Comparison of ENCODE assay signal across 17 cellular contexts in genomic region chr13:36551445-36551844, GRCh38.
DNase-seq lines count a peak whose midpoint lies in the region; ATAC-seq and TF ChIP-seq lines count a peak whose summit lies in the region.
"Had no signal": no experiment of that assay in that cellular context is flagged by ENCODE, and none has a peak within 500 bp of the region (broad histone marks: within the 10 kb centered on the region; RNA-seq: fewer than 3 reads in every experiment).

No MANE protein-coding gene starts in this region.

- peak overlapping the region; percentile 23; the same call in 1 of the 2 replicates for H2AFZ ChIP-seq in GM23338

- no peaks in the 10 kb centered on the region for H3K36me3 ChIP-seq in GM23338 (ENCODE audit: insufficient read depth)
- H3K36me3 ChIP-seq in CD8-positive, alpha-beta memory T cell (ENCODE audit: insufficient read depth, low read length) = no peaks in the 10 kb centered on the region

- CTCF ChIA-PET in CD8-positive, alpha-beta memory T cell (lab: Charles Lee) = no interaction called here

- H3K4me3 ChIP-seq in GM23338 = no peak overlapping the region
- no peak overlapping the region for H3K4me3 ChIP-seq in CD8-positive, alpha-beta memory T cell (ENCODE audit: low read length)

- no peak overlapping the region for H3K4me2 ChIP-seq in GM23338

- peaks cover 4% of the 10 kb centered on the region; the same call in 1 of the 2 replicates for H3K9me2 ChIP-seq in GM23338 (ENCODE audit: insufficient read depth)

- H3K27ac ChIP-seq in GM23338 (ENCODE audit: low read depth) = no peak overlapping the region
- no peak overlapping the region for H3K27ac ChIP-seq in CD8-positive, alpha-beta memory T cell (ENCODE audit: low read depth, low read length)
- H3K27ac ChIP-seq: 22Rv1 had no signal

- H3K27ac Mint-ChIP-seq in activated CD4-positive, alpha-beta T cell treated with anti-CD3 and anti-CD28 coated beads, Interleukin-2, amount 10 ng/mL, durations not matched to agents 24 days and 14 days = no peak overlapping the region
- H3K27ac Mint-ChIP-seq in GM23338 = no peak overlapping the region
- H3K27ac Mint-ChIP-seq in glutamatergic neuron (ENCODE audit: unreplicated experiment) = peak overlapping the region; percentile 86
- no peak overlapping the region for H3K27ac Mint-ChIP-seq in CD8-positive, alpha-beta memory T cell
- H3K27ac Mint-ChIP-seq: CD14-positive monocyte; CD4-positive, alpha-beta T cell had no signal

- H3K9me3 ChIP-seq in CD8-positive, alpha-beta memory T cell (ENCODE audit: low read length) = no peaks in the 10 kb centered on the region

- H3K27me3 Mint-ChIP-seq in activated CD4-positive, alpha-beta T cell treated with anti-CD3 and anti-CD28 coated beads, Interleukin-2, amount 10 ng/mL, durations not matched to agents 24 days and 14 days = no peaks in the 10 kb centered on the region
- H3K27me3 Mint-ChIP-seq in GM23338 (ENCODE audit: insufficient read depth, low read depth, poor library complexity) (no peaks in the 10 kb centered on the region), glutamatergic neuron (ENCODE audit: unreplicated experiment) (no peaks in the 10 kb centered on the region)
- no peaks in the 10 kb centered on the region for H3K27me3 Mint-ChIP-seq in CD8-positive, alpha-beta memory T cell
- H3K27me3 Mint-ChIP-seq: CD4-positive, alpha-beta T cell had no signal

- H4K20me1 ChIP-seq in GM23338 (replicated peaks; ENCODE audit: insufficient read depth) = no peaks in the 10 kb centered on the region

- no peaks in the 10 kb centered on the region for H3K4me1 ChIP-seq in GM23338 (ENCODE audit: insufficient read depth)
- no peaks in the 10 kb centered on the region for H3K4me1 ChIP-seq in CD8-positive, alpha-beta memory T cell (ENCODE audit: insufficient read depth, low read length)

- DNase-seq in activated CD4-positive, alpha-beta T cell treated with anti-CD3 and anti-CD28 coated beads, Interleukin-2, amount 10 ng/mL, durations not matched to agents 24 days and 14 days = peak; percentile 16
- no peak for DNase-seq in activated CD4-positive, alpha-beta T cell treated with anti-CD3 and anti-CD28 coated beads, Interleukin-2, amount 50 U/mL, for 1 hour
- DNase-seq in GM23338 (ENCODE audit: low spot score) = no peak
- no peak for DNase-seq in glutamatergic neuron
- DNase-seq in activated T-cell treated with anti-CD3 and anti-CD28 coated beads, Interleukin-2, amount 50 U/mL, for 48 hours = no peak
- no peak for DNase-seq in CD8-positive, alpha-beta memory T cell
- DNase-seq: AML-193; Calu3; CD4-positive, alpha-beta T cell; COR-L47; DMS53; DMS79 treated with DMSO at 0.1 percent for 48 hours; H7; HCEC 1CT had no signal

- H3F3A ChIP-seq in GM23338 (replicated peaks; ENCODE audit: low read depth) = no peaks in the 10 kb centered on the region

- TF ChIP-seq CTCF in GM23338 (conservative IDR thresholded peaks at IDR 0.05; ENCODE audit: low read depth in 2 of 2) (no peak), glutamatergic neuron (IDR thresholded peaks at IDR 0.05; ENCODE audit: partially characterized antibody, unreplicated experiment) (no peak)

- H3K27me3 ChIP-seq in GM23338 (ENCODE audit: insufficient read depth) = no peaks in the 10 kb centered on the region
- no peaks in the 10 kb centered on the region for H3K27me3 ChIP-seq in CD8-positive, alpha-beta memory T cell (ENCODE audit: insufficient read depth, low read length, poor library complexity, severe bottlenecking)

- ATAC-seq in GM23338 = no peak
- ATAC-seq in HG02852 (IDR thresholded peaks at IDR 0.05; ENCODE audit: unreplicated experiment) = no peak

- no peaks in the 10 kb centered on the region for H3K9me3 Mint-ChIP-seq in activated CD4-positive, alpha-beta T cell treated with anti-CD3 and anti-CD28 coated beads, Interleukin-2, amount 10 ng/mL, durations not matched to agents 24 days and 14 days
- H3K9me3 Mint-ChIP-seq in GM23338 (no peaks in the 10 kb centered on the region), glutamatergic neuron (ENCODE audit: unreplicated experiment) (peaks cover 12% of the 10 kb centered on the region)
- no peaks in the 10 kb centered on the region for H3K9me3 Mint-ChIP-seq in CD8-positive, alpha-beta memory T cell
- H3K9me3 Mint-ChIP-seq: CD4-positive, alpha-beta T cell had no signal

- POLR2A ChIA-PET in CD8-positive, alpha-beta memory T cell (lab: Charles Lee) = no interaction called here

- no peak overlapping the region for H3K4me3 Mint-ChIP-seq in activated CD4-positive, alpha-beta T cell treated with anti-CD3 and anti-CD28 coated beads, Interleukin-2, amount 10 ng/mL, durations not matched to agents 24 days and 14 days
- H3K4me3 Mint-ChIP-seq in GM23338 (no peak overlapping the region), glutamatergic neuron (ENCODE audit: unreplicated experiment) (no peak overlapping the region)
- no peak overlapping the region for H3K4me3 Mint-ChIP-seq in CD8-positive, alpha-beta memory T cell
- H3K4me3 Mint-ChIP-seq: CD14-positive monocyte; CD4-positive, alpha-beta T cell had no signal

- H3K36me3 Mint-ChIP-seq in activated CD4-positive, alpha-beta T cell treated with anti-CD3 and anti-CD28 coated beads, Interleukin-2, amount 10 ng/mL, durations not matched to agents 24 days and 14 days (ENCODE audit: low read depth) = no peaks in the 10 kb centered on the region
- no peaks in the 10 kb centered on the region for H3K36me3 Mint-ChIP-seq in GM23338 (ENCODE audit: low read depth)
- H3K36me3 Mint-ChIP-seq in glutamatergic neuron (ENCODE audit: unreplicated experiment) = peaks cover 7% of the 10 kb centered on the region
- H3K36me3 Mint-ChIP-seq in CD8-positive, alpha-beta memory T cell = no peaks in the 10 kb centered on the region
- H3K36me3 Mint-ChIP-seq: CD14-positive monocyte had no signal

- intact Hi-C loops in activated CD4-positive, alpha-beta T cell treated with anti-CD3 and anti-CD28 coated beads, Interleukin-2, amount 10 ng/mL, durations not matched to agents 24 days and 14 days (cut with micrococcal nuclease) = no loop called here

- H3K79me2 ChIP-seq in GM23338 (replicated peaks; ENCODE audit: insufficient read depth) = no peaks in the 10 kb centered on the region

- no peaks in the 10 kb centered on the region for H3K4me1 Mint-ChIP-seq in activated CD4-positive, alpha-beta T cell treated with anti-CD3 and anti-CD28 coated beads, Interleukin-2, amount 10 ng/mL, durations not matched to agents 24 days and 14 days
- H3K4me1 Mint-ChIP-seq in GM23338 = no peaks in the 10 kb centered on the region
- peaks cover 52% of the 10 kb centered on the region for H3K4me1 Mint-ChIP-seq in glutamatergic neuron (ENCODE audit: low read depth, unreplicated experiment)
- no peaks in the 10 kb centered on the region for H3K4me1 Mint-ChIP-seq in CD8-positive, alpha-beta memory T cell
- H3K4me1 Mint-ChIP-seq: CD14-positive monocyte had no signal

TF ChIP-seq in GM23338, 12 proteins besides CTCF, POLR2A, EP300 and RAD21:
- TF ChIP-seq REST (IDR thresholded peaks at IDR 0.05; ENCODE audit: unreplicated experiment) (peak; percentile 35), JUNB (IDR thresholded peaks at IDR 0.05; ENCODE audit: unreplicated experiment) (no peak), POLR2AphosphoS5 (IDR thresholded peaks at IDR 0.05; ENCODE audit: low read depth) (no peak), CREB1 (CRISPR knock-in tag; IDR thresholded peaks at IDR 0.05; ENCODE audit: low read depth) (no peak), ZNF331 (CRISPR knock-in tag; IDR thresholded peaks at IDR 0.05; ENCODE audit: low read depth) (no peak)
